Comparison of ENCODE assay signal across 14 cellular contexts in the genomic region with DNA sequence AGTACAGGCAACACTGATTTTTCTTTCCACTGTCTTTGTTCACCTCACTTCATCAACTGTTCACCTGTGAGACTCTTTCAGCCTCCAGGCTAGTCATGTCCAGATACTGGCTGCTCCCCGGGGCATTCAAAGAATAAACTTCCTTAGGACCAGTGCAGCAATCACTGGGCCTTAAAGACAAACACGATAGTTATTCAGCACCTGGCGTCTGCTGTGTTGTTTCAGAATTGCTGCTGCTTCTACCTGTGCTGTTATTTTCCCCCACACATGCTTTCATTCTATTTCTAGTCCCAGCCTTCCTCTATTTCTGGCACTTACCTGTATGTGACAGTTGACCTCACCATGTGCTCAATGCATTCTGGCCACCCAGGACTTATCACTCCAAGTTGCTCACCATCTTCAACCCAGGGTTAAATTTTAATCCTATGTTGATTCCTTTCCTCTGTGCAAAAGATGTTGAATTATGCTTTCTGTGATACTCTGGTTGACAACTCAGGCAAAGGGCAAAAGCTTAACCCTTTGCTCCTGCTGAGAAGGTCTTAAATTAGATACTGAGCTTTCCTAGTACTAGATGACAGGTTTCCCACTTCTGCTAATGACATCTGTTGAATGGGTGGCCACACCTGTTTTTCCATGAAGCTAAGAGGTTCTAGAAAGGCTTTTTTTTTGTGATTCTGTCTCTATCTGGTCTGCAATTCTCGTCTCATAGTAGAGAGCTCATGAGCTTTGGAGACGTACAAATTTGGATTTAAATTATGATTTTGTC. TPM values are rescaled to one million over a fixed set of nuclear protein-coding genes. Genes with fewer than 3 reads are reported as not detected.
DNase-seq lines count a peak whose midpoint lies in the region; ATAC-seq, FAIRE-seq and TF ChIP-seq lines count a peak whose summit lies in the region.
"Had no signal": no experiment of that assay in that cellular context is flagged by ENCODE, and none has a peak within 500 bp of the region (broad histone marks: within the 10 kb centered on the region; RNA-seq: fewer than 3 reads in every experiment).

No MANE protein-coding gene starts in this region.

- peak; percentile 26 for DNase-seq in GM12865 (ENCODE audit: low read depth)
- peak; percentile 71 for DNase-seq in NCI-H748 treated with DMSO at 0.1 percent for 48 hours (lab: John Stamatoyannopoulos, UW)
- DNase-seq in D721Med (ENCODE audit: insufficient read length, low spot score): no peak
- DNase-seq in activated naive CD4-positive, alpha-beta T cell treated with Interleukin-2 at 50 U/mL for 16 hours: no peak
- no peak for DNase-seq in LoVo (ENCODE audit: low spot score)
- DNase-seq in cerebellum (ENCODE audit: low spot score): no peak
- DNase-seq: activated CD4-positive, alpha-beta T cell treated with anti-CD3 and anti-CD28 coated beads for 1 hour; naive thymus-derived CD4-positive, alpha-beta T cell; NCI-H226; PC-9; psoas muscle; SW 1271 had no signal

- H3K4me3 ChIP-seq in GM12865 (ENCODE audit: low read depth, low read length): no peak overlapping the region
- H3K4me3 ChIP-seq: PC-9, psoas muscle had no signal

- FAIRE-seq in D721Med (lab: Jason Lieb, UNC): no peak

- TF ChIP-seq CTCF in GM12865 (IDR thresholded peaks at IDR 0.05; ENCODE audit: insufficient read depth, low read depth, low read length, missing control alignments): no peak
- TF ChIP-seq CTCF in D721Med (IDR thresholded peaks at IDR 0.05; ENCODE audit: insufficient read depth, missing control alignments): no peak

- ATAC-seq in GM21360 (IDR thresholded peaks at IDR 0.05; ENCODE audit: unreplicated experiment) (peak; percentile 86), HG03025 (IDR thresholded peaks at IDR 0.05; ENCODE audit: low FRiP score, unreplicated experiment) (peak; percentile 86)
- ATAC-seq: naive thymus-derived CD4-positive, alpha-beta T cell; psoas muscle had no signal

RNA-seq across cellular contexts. Expression of a gene that starts 41.4 kb away (rescaled TPM):
- 0.73 TPM for total RNA-seq in cerebellum
- total RNA-seq: naive thymus-derived CD4-positive, alpha-beta T cell; PC-9 had no signal

Comparison
In these comparisons a context has a peak if more than half of its experiments do, and no peak if none do; other contexts are left out.
1. DNase-seq: peak in GM12865 (single experiment) and NCI-H748 treated with DMSO at 0.1 percent for 48 hours (single experiment); none in D721Med (single experiment), activated naive CD4-positive, alpha-beta T cell treated with Interleukin-2 at 50 U/mL for 16 hours (single experiment), LoVo (single experiment) and cerebellum (single experiment).